8 cellular contexts compared by ENCODE assay signal in the genomic region with DNA sequence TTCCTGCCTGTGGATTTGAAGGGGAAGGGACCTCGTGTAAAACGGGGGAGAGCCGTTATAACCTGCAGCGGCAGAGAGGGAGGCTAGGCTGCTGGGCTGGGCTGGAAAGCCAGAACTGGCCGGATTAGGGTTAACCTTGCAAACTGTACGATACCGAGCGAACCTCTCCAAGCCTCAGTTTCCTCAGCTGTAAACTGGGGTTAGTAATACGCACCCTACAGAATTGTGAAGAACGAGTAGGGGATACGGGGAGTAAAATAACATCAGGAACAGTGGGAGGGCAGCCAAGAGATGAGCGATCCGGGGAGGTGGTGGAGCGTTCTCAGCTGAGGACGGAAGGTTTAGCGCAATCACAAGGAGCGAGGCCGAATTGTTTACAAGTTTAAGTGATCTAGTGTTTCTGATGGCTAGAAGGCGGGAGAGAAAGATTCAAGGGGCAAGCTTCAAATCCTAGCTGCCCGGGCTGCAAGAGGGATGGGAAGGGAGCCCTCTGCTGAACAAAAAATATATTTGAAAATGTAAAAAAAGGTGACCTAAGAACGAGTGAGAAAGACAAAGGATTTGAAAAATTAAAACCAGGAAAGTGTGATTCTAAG. TPM values are rescaled to one million over a fixed set of nuclear protein-coding genes. Genes with fewer than 3 reads are reported as not detected.
A peak's percentile ranks its signal among the peaks of the same experiment; 100 is the strongest.
DNase-seq lines count a peak whose midpoint lies in the region; ATAC-seq and TF ChIP-seq lines count a peak whose summit lies in the region.

No MANE protein-coding gene starts in this region.

- H3K27ac Mint-ChIP-seq in CD8-positive, alpha-beta memory T cell = peak overlapping the region in 3 of 8 donors; percentile 1 to 24 (median 4)
- H3K27ac Mint-ChIP-seq in activated T-helper 17 cell treated with anti-CD3 and anti-CD28 coated beads, Interleukin-2, amount 50 U/mL, for 72 hours = no peak overlapping the region
- H3K27ac Mint-ChIP-seq in natural killer cell treated with Interleukin-12 subunit alpha and Interleukin-12 subunit beta and Interleukin-15 and Interleukin-18, amount 100 ng/mL, for 72 hours = no peak overlapping the region

- POLR2A ChIA-PET in CD8-positive, alpha-beta memory T cell (lab: Charles Lee) = no interaction called here

- no peaks in the 10 kb centered on the region for H3K36me3 ChIP-seq in CD8-positive, alpha-beta memory T cell (ENCODE audit: insufficient read depth, low read length)

- H3K27ac ChIP-seq in CD8-positive, alpha-beta memory T cell (ENCODE audit: low read depth, low read length) = no peak overlapping the region

- no peaks in the 10 kb centered on the region for H3K9me3 Mint-ChIP-seq in CD8-positive, alpha-beta memory T cell
- no peaks in the 10 kb centered on the region for H3K9me3 Mint-ChIP-seq in activated T-helper 17 cell treated with anti-CD3 and anti-CD28 coated beads, Interleukin-2, amount 50 U/mL, for 72 hours
- H3K9me3 Mint-ChIP-seq in natural killer cell treated with Interleukin-12 subunit alpha and Interleukin-12 subunit beta and Interleukin-15 and Interleukin-18, amount 100 ng/mL, for 72 hours = no peaks in the 10 kb centered on the region

- H3K9me3 ChIP-seq in CD8-positive, alpha-beta memory T cell (ENCODE audit: low read length) = no peaks in the 10 kb centered on the region

- CTCF ChIA-PET in CD8-positive, alpha-beta memory T cell (lab: Charles Lee) = interaction anchor here (0.6 to 2.5 kb wide), 11 partner anchors 8 to 1482 kb away, joined by 3 to 13 read pairs (median 4); partner anchors contain the start of genes FAM162A and POLQ

- peaks cover 13 to 24% (median 15%) of the 10 kb centered on the region in 3 donors for H3K4me1 Mint-ChIP-seq in CD8-positive, alpha-beta memory T cell
- H3K4me1 Mint-ChIP-seq in activated T-helper 17 cell treated with anti-CD3 and anti-CD28 coated beads, Interleukin-2, amount 50 U/mL, for 72 hours = peaks cover 4% of the 10 kb centered on the region
- H3K4me1 Mint-ChIP-seq in natural killer cell treated with Interleukin-12 subunit alpha and Interleukin-12 subunit beta and Interleukin-15 and Interleukin-18, amount 100 ng/mL, for 72 hours (ENCODE audit: low read depth in 2 of 2) = peaks cover 12 to 14% of the 10 kb centered on the region in 2 donors

- H3K27me3 Mint-ChIP-seq in CD8-positive, alpha-beta memory T cell = peaks cover 38 to 50% of the 10 kb centered on the region in 2 donors
- H3K27me3 Mint-ChIP-seq in activated T-helper 17 cell treated with anti-CD3 and anti-CD28 coated beads, Interleukin-2, amount 50 U/mL, for 72 hours = peaks cover 46% of the 10 kb centered on the region
- H3K27me3 Mint-ChIP-seq in natural killer cell treated with Interleukin-12 subunit alpha and Interleukin-12 subunit beta and Interleukin-15 and Interleukin-18, amount 100 ng/mL, for 72 hours = peaks cover 35 to 40% of the 10 kb centered on the region in 2 donors

- H3K4me3 ChIP-seq in CD8-positive, alpha-beta memory T cell (ENCODE audit: low read length) = peak overlapping the region; percentile 47
- H3K4me3 ChIP-seq in foreskin fibroblast (ENCODE audit: low read depth in 1 of 2, low read length in 2 of 2) = peak overlapping the region; percentile 38 to 51

- H3K4me1 ChIP-seq in CD8-positive, alpha-beta memory T cell (ENCODE audit: insufficient read depth, low read length) = peaks cover 5% of the 10 kb centered on the region

- peak overlapping the region; percentile 73 to 87 (median 83) for H3K4me3 Mint-ChIP-seq in CD8-positive, alpha-beta memory T cell
- peak overlapping the region; percentile 59 for H3K4me3 Mint-ChIP-seq in activated T-helper 17 cell treated with anti-CD3 and anti-CD28 coated beads, Interleukin-2, amount 50 U/mL, for 72 hours
- peak overlapping the region; percentile 61 for H3K4me3 Mint-ChIP-seq in natural killer cell treated with Interleukin-12 subunit alpha and Interleukin-12 subunit beta and Interleukin-15 and Interleukin-18, amount 100 ng/mL, for 72 hours

- H3K36me3 Mint-ChIP-seq in CD8-positive, alpha-beta memory T cell = peaks cover 0 to 3% (median 0%) of the 10 kb centered on the region in 3 donors
- no peaks in the 10 kb centered on the region for H3K36me3 Mint-ChIP-seq in activated T-helper 17 cell treated with anti-CD3 and anti-CD28 coated beads, Interleukin-2, amount 50 U/mL, for 72 hours (ENCODE audit: low read depth)
- H3K36me3 Mint-ChIP-seq in natural killer cell treated with Interleukin-12 subunit alpha and Interleukin-12 subunit beta and Interleukin-15 and Interleukin-18, amount 100 ng/mL, for 72 hours = no peaks in the 10 kb centered on the region

- ATAC-seq in HG02588 (IDR thresholded peaks at IDR 0.05; ENCODE audit: unreplicated experiment) = peak; percentile 16
- ATAC-seq in activated T-helper 17 cell treated with anti-CD3 and anti-CD28 coated beads, Interleukin-2, amount 50 U/mL, for 72 hours (replicated peaks) = peak; percentile 34
- peak in 1 of 2 donors; percentile 12 for ATAC-seq in natural killer cell treated with Interleukin-12 subunit alpha and Interleukin-12 subunit beta and Interleukin-15 and Interleukin-18, amount 100 ng/mL, for 72 hours
- no peak for ATAC-seq in GM19467 (IDR thresholded peaks at IDR 0.05; ENCODE audit: unreplicated experiment)
- ATAC-seq in GM21825 (IDR thresholded peaks at IDR 0.05; ENCODE audit: unreplicated experiment) = no peak

- peaks cover 46% of the 10 kb centered on the region for H3K27me3 ChIP-seq in CD8-positive, alpha-beta memory T cell (ENCODE audit: insufficient read depth, low read length, poor library complexity, severe bottlenecking)

- DNase-seq in CD8-positive, alpha-beta memory T cell = peak in 2 of 5 donors; percentile 19 to 23
- DNase-seq in NCI-H510A treated with DMSO at 0.1 percent for 48 hours (lab: John Stamatoyannopoulos, UW) (peak; percentile 34), foreskin fibroblast (peak; percentile 68 to 81)
- DNase-seq in natural killer cell treated with Interleukin-12 subunit alpha and Interleukin-12 subunit beta and Interleukin-15 and Interleukin-18, amount 100 ng/mL, for 72 hours (ENCODE audit: low spot score) = no peak

- peak; percentile 45 for TF ChIP-seq CTCF in foreskin fibroblast (IDR thresholded peaks at IDR 0.05; ENCODE audit: low read depth, low read length)

RNA-seq across cellular contexts. Expression of gene SEMA5B, which starts 0.8 kb away (rescaled TPM):
- total RNA-seq in CD8-positive, alpha-beta memory T cell = not detected
- not detected for polyA plus RNA-seq in CD8-positive, alpha-beta memory T cell
- under 1 TPM in 1 of 2 donors, not detected in 1; 0.40 TPM for total RNA-seq in activated T-helper 17 cell treated with anti-CD3 and anti-CD28 coated beads, Interleukin-2, amount 50 U/mL, for 72 hours
- not detected for total RNA-seq in natural killer cell treated with Interleukin-12 subunit alpha and Interleukin-12 subunit beta and Interleukin-15 and Interleukin-18, amount 100 ng/mL, for 72 hours

RNA-seq across cellular contexts. Expression of gene PDIA5, which starts 38.5 kb away (rescaled TPM):
- total RNA-seq in CD8-positive, alpha-beta memory T cell = 10 to 100 TPM; 12.7 to 18.2 TPM
- 4.4 TPM for polyA plus RNA-seq in CD8-positive, alpha-beta memory T cell
- total RNA-seq in activated T-helper 17 cell treated with anti-CD3 and anti-CD28 coated beads, Interleukin-2, amount 50 U/mL, for 72 hours = 10 to 100 TPM in 1 of 2 donors, 1 to 10 TPM in 1; 8.4 to 19.2 TPM
- 10 to 100 TPM; 10.3 to 33.3 TPM for total RNA-seq in natural killer cell treated with Interleukin-12 subunit alpha and Interleukin-12 subunit beta and Interleukin-15 and Interleukin-18, amount 100 ng/mL, for 72 hours

Comparison
In these comparisons a context has a peak if more than half of its experiments do, and no peak if none do; other contexts are left out.
1. ATAC-seq: peak in HG02588 (single experiment) and activated T-helper 17 cell treated with anti-CD3 and anti-CD28 coated beads, Interleukin-2, amount 50 U/mL, for 72 hours (single experiment); none in GM19467 (single experiment) and GM21825 (single experiment).
2. Peak in every context shown above with its lines, with median percentiles within 50 percentile points of each other: H3K4me3 Mint-ChIP-seq.